1 cellular context compared by ENCODE assay signal in genomic region chr20:45373353-45374100, GRCh38.
A peak's percentile ranks its signal among the peaks of the same experiment; 100 is the strongest.
TF ChIP-seq lines count a peak whose summit lies in the region.

No MANE protein-coding gene starts in this region.

TF ChIP-seq in HepG2, 621 proteins besides CTCF, POLR2A, EP300 and RAD21 (continued from another document):
- TF ChIP-seq SMARCE1 (IDR thresholded peaks at IDR 0.05; ENCODE audit: borderline replicate concordance): no peak
- TF ChIP-seq SNAPC2 (CRISPR knock-in tag; IDR thresholded peaks at IDR 0.05): no peak
- no peak for TF ChIP-seq ZNF878 (CRISPR knock-in tag; IDR thresholded peaks at IDR 0.05)
- TF ChIP-seq KDM5B (CRISPR knock-in tag; IDR thresholded peaks at IDR 0.05; ENCODE audit: borderline replicate concordance): peak; percentile 69; the same call in 1 of the 2 replicates
- 0 out of 2 replicates have a peak, but pooled peaks have one; percentile 18 for TF ChIP-seq ZNF256 (CRISPR knock-in tag; conservative IDR thresholded peaks at IDR 0.05)
- peak; percentile 1; the same call in 1 of the 2 replicates for TF ChIP-seq ZNF839 (CRISPR knock-in tag; IDR thresholded peaks at IDR 0.05; ENCODE audit: borderline replicate concordance)
- TF ChIP-seq ZSCAN21 (CRISPR knock-in tag; IDR thresholded peaks at IDR 0.05; ENCODE audit: borderline replicate concordance): no peak
- TF ChIP-seq KDM6A (CRISPR knock-in tag; IDR thresholded peaks at IDR 0.05; ENCODE audit: low read depth): no peak
- TF ChIP-seq PHF20 (CRISPR knock-in tag; IDR thresholded peaks at IDR 0.05): peak; percentile 57
- TF ChIP-seq ZNF792 (CRISPR knock-in tag; IDR thresholded peaks at IDR 0.05): peak; percentile 39; the same call in 1 of the 2 replicates
- TF ChIP-seq TFAP4 (IDR thresholded peaks at IDR 0.05; ENCODE audit: borderline replicate concordance, low read depth): peak; percentile 28; the same call in 1 of the 2 replicates
- TF ChIP-seq MTERF4 (CRISPR knock-in tag; IDR thresholded peaks at IDR 0.05): no peak; the same call in 1 of the 2 replicates
- TF ChIP-seq ZNF772 (CRISPR knock-in tag; IDR thresholded peaks at IDR 0.05): 0 out of 2 replicates have a peak, but pooled peaks have one; percentile 50
- TF ChIP-seq HMGXB3 (CRISPR knock-in tag; IDR thresholded peaks at IDR 0.05; ENCODE audit: borderline replicate concordance): peak; percentile 44; the same call in 1 of the 2 replicates
- peak; percentile 73; the same call in 1 of the 2 replicates for TF ChIP-seq ZNF788 (CRISPR knock-in tag; IDR thresholded peaks at IDR 0.05; ENCODE audit: borderline replicate concordance)
- peak; percentile 61; the same call in 1 of the 2 replicates for TF ChIP-seq ELF3 (CRISPR knock-in tag; IDR thresholded peaks at IDR 0.05)
- TF ChIP-seq ZNF687 (CRISPR knock-in tag; IDR thresholded peaks at IDR 0.05): peak; percentile 61
- TF ChIP-seq ESRRA (CRISPR knock-in tag; IDR thresholded peaks at IDR 0.05; ENCODE audit: low read depth): peak; percentile 41; the same call in 1 of the 2 replicates
- peak; percentile 77; the same call in 1 of the 2 replicates for TF ChIP-seq RFXAP (CRISPR knock-in tag; IDR thresholded peaks at IDR 0.05; ENCODE audit: borderline replicate concordance)
- peak; percentile 77 for TF ChIP-seq ZNF574 (CRISPR knock-in tag; IDR thresholded peaks at IDR 0.05)
- TF ChIP-seq ZNF225 (CRISPR knock-in tag; IDR thresholded peaks at IDR 0.05): no peak
- no peak for TF ChIP-seq GABPA (IDR thresholded peaks at IDR 0.05; ENCODE audit: low read depth, low read length)
- no peak for TF ChIP-seq GABPA (CRISPR knock-in tag; IDR thresholded peaks at IDR 0.05; ENCODE audit: low read depth)
- TF ChIP-seq LBX2 (CRISPR knock-in tag; IDR thresholded peaks at IDR 0.05; ENCODE audit: borderline replicate concordance): no peak
- TF ChIP-seq DNMT3B (CRISPR knock-in tag; conservative IDR thresholded peaks at IDR 0.05): no peak
- 0 out of 2 replicates have a peak, but pooled peaks have one; percentile 76 for TF ChIP-seq ZNF691 (CRISPR knock-in tag; IDR thresholded peaks at IDR 0.05; ENCODE audit: borderline replicate concordance, low read depth)
- no peak for TF ChIP-seq ZNF335 (CRISPR knock-in tag; IDR thresholded peaks at IDR 0.05)
- 0 out of 2 replicates have a peak, but pooled peaks have one; percentile 11 for TF ChIP-seq TFDP2 (CRISPR knock-in tag; IDR thresholded peaks at IDR 0.05)
- TF ChIP-seq MXD3 (CRISPR knock-in tag; IDR thresholded peaks at IDR 0.05): 0 out of 2 replicates have a peak, but pooled peaks have one; percentile 25
